In genomic region chr17:44969144-44969780, GRCh38 we compare ENCODE assay signal across 12 cellular contexts. TPM values are rescaled to one million over a fixed set of nuclear protein-coding genes. Genes with fewer than 3 reads are reported as not detected.
DNase-seq lines count a peak whose midpoint lies in the region; ATAC-seq, FAIRE-seq and TF ChIP-seq lines count a peak whose summit lies in the region.
"Had no signal": no experiment of that assay in that cellular context is flagged by ENCODE, and none has a peak within 500 bp of the region (broad histone marks: within the 10 kb centered on the region; RNA-seq: fewer than 3 reads in every experiment).

No MANE protein-coding gene starts in this region.

- no TSS peak for BruUV-seq in HepG2 (replicated peaks; lab: Mats Ljungman, UMichigan)

- peak overlapping the region; percentile 99 for H3K4me2 ChIP-seq in HepG2 (ENCODE audit: low read depth, low read length)

- peaks cover 18% of the 10 kb centered on the region for H3K4me1 Mint-ChIP-seq in activated T-helper 17 cell treated with anti-CD3 and anti-CD28 coated beads, Interleukin-2, amount 50 U/mL, for 72 hours
- peaks cover 23% of the 10 kb centered on the region for H3K4me1 Mint-ChIP-seq in memory B cell

- H3K79me2 ChIP-seq in HepG2 (ENCODE audit: insufficient read depth, low read length), result no peaks in the 10 kb centered on the region

- TF ChIP-seq CTCF in HepG2 (CRISPR knock-in tag; IDR thresholded peaks at IDR 0.05) (no peak), right lobe of liver (IDR thresholded peaks at IDR 0.05) (no peak)

- no peaks in the 10 kb centered on the region for H3K9me3 Mint-ChIP-seq in activated T-helper 17 cell treated with anti-CD3 and anti-CD28 coated beads, Interleukin-2, amount 50 U/mL, for 72 hours
- no peaks in the 10 kb centered on the region for H3K9me3 Mint-ChIP-seq in memory B cell

- ATAC-seq in HepG2, result no peak
- ATAC-seq in right lobe of liver, result no peak
- ATAC-seq in activated T-helper 17 cell treated with anti-CD3 and anti-CD28 coated beads, Interleukin-2, amount 50 U/mL, for 72 hours (replicated peaks), result no peak
- no peak for ATAC-seq in memory B cell (ENCODE audit: low read depth)
- ATAC-seq in HG03139 (IDR thresholded peaks at IDR 0.05; ENCODE audit: unreplicated experiment), result no peak

- in situ Hi-C loops in HepG2 (cut with HindIII; ENCODE audit: extremely low pct_ligation_motif_present, low pct_unique_long_range_greater_than_20kb), result no loop called here

- FAIRE-seq in HepG2 (lab: Jason Lieb, UNC), result no peak

- POLR2A ChIA-PET in HepG2 (lab: Yijun Ruan, JAX), result interaction anchor here (0.7 to 1.7 kb wide), 2 partner anchors 11 to 179 kb away, joined by 3 to 10 read pairs; partner anchors contain the start of gene HEXIM1

- H4K20me1 ChIP-seq in HepG2 (ENCODE audit: insufficient read depth, low read length), result no peaks in the 10 kb centered on the region

- peak overlapping the region; percentile 65 for H3K27ac Mint-ChIP-seq in activated T-helper 17 cell treated with anti-CD3 and anti-CD28 coated beads, Interleukin-2, amount 50 U/mL, for 72 hours
- no peak overlapping the region for H3K27ac Mint-ChIP-seq in memory B cell

- H3K9me3 ChIP-seq in HepG2 (ENCODE audit: low read length) (no peaks in the 10 kb centered on the region), right lobe of liver (no peaks in the 10 kb centered on the region)
- H3K9me3 ChIP-seq: neutrophil had no signal

- H3K4me3 ChIP-seq in HepG2 (replicated peaks in 1 of 3; ENCODE audit: insufficient read depth in 1 of 3, low read depth in 2 of 3, low read length in 3 of 3) (peak overlapping the region in 1 of 3 experiments; percentile 83; a peak in 2 of 6 replicates), right lobe of liver (no peak overlapping the region)

- H2AFZ ChIP-seq in HepG2 (ENCODE audit: low read length), result no peak overlapping the region

- WGBS in HepG2 (ENCODE audit: low lambda C conversion rate), result 63% methylated on average over 19 of the region's 19 CpGs
- WGBS in right lobe of liver (ENCODE audit: insufficient coverage, low coverage, low lambda C conversion rate, missing lambda C conversion rate), result 62% methylated on average over 18 of the region's 19 CpGs

- H3K9ac ChIP-seq in HepG2 (ENCODE audit: insufficient read depth, low read depth, low read length), result no peak overlapping the region

- H3K4me3 Mint-ChIP-seq in activated T-helper 17 cell treated with anti-CD3 and anti-CD28 coated beads, Interleukin-2, amount 50 U/mL, for 72 hours, result peak overlapping the region; percentile 75
- peak overlapping the region; percentile 51 for H3K4me3 Mint-ChIP-seq in memory B cell

- no peak overlapping the region for H3K27ac ChIP-seq in HepG2 (ENCODE audit: extremely low read length, insufficient read depth, low read length)
- H3K27ac ChIP-seq in right lobe of liver, result no peak overlapping the region
- H3K27ac ChIP-seq: foreskin keratinocyte, neutrophil had no signal

- peaks cover 36% of the 10 kb centered on the region for H3K4me1 ChIP-seq in HepG2 (ENCODE audit: insufficient read depth, low read length)
- H3K4me1 ChIP-seq in right lobe of liver, result peaks cover 0 to 17% (median 0%) of the 10 kb centered on the region in 4 donors
- H3K4me1 ChIP-seq: foreskin keratinocyte had no signal

- no peak for TF ChIP-seq POLR2A in HepG2 (IDR thresholded peaks at IDR 0.05; ENCODE audit: insufficient read depth in 1 of 2, low read depth in 2 of 2, low read length in 2 of 2)
- TF ChIP-seq POLR2A in right lobe of liver (IDR thresholded peaks at IDR 0.05), result no peak

- CTCF ChIA-PET in HepG2 (lab: Yijun Ruan, JAX; ENCODE audit: low intra/inter-chr PET ratio, low total read pairs), result no interaction called here

- intact Hi-C loops in HepG2 (cut with micrococcal nuclease; ENCODE audit: unreplicated experiment), result no loop called here
- intact Hi-C loops in right lobe of liver (cut with DNase I), result no loop called here

- H3K36me3 ChIP-seq in HepG2 (replicated peaks in 1 of 2; ENCODE audit: control insufficient read depth in 1 of 2, insufficient read depth in 2 of 2, low read length in 2 of 2) (no peaks in the 10 kb centered on the region), right lobe of liver (no peaks in the 10 kb centered on the region)
- H3K36me3 ChIP-seq: neutrophil had no signal

- H3K27me3 ChIP-seq in HepG2 (ENCODE audit: control insufficient read depth in 1 of 2, insufficient read depth in 2 of 2, low read length in 2 of 2), result peaks cover 35 to 71% of the 10 kb centered on the region in 2 experiments
- peaks cover 0 to 26% of the 10 kb centered on the region in 2 donors for H3K27me3 ChIP-seq in right lobe of liver

- H3K36me3 Mint-ChIP-seq in activated T-helper 17 cell treated with anti-CD3 and anti-CD28 coated beads, Interleukin-2, amount 50 U/mL, for 72 hours (ENCODE audit: low read depth), result peaks cover 7% of the 10 kb centered on the region
- H3K36me3 Mint-ChIP-seq in memory B cell, result peaks cover 1% of the 10 kb centered on the region

- peaks cover 39% of the 10 kb centered on the region for H3K27me3 Mint-ChIP-seq in activated T-helper 17 cell treated with anti-CD3 and anti-CD28 coated beads, Interleukin-2, amount 50 U/mL, for 72 hours
- peaks cover 28% of the 10 kb centered on the region for H3K27me3 Mint-ChIP-seq in memory B cell

- TF ChIP-seq RAD21 in HepG2 (CRISPR knock-in tag; IDR thresholded peaks at IDR 0.05), result no peak

- DNase-seq in HepG2 (ENCODE audit: low spot score) (no peak), right lobe of liver (no peak), memory B cell (ENCODE audit: low spot score in 2 of 2) (no peak), NCI-H2029 treated with DMSO at 0.1 percent for 48 hours (lab: John Stamatoyannopoulos, UW) (no peak), globus pallidus (ENCODE audit: low spot score) (no peak)
- no peak for DNase-seq in stimulated activated CD4-positive, alpha-beta T cell treated with anti-CD3 and anti-CD28 coated beads, Interleukin-4, amount 100 ng/mL, for 4 hours
- DNase-seq: foreskin keratinocyte, KG1, NCI-H526 had no signal

- TF ChIP-seq EP300 in HepG2 (IDR thresholded peaks at IDR 0.05; ENCODE audit: low read depth in 2 of 2, low read length in 2 of 2) (no peak), HepG2 (CRISPR knock-in tag; IDR thresholded peaks at IDR 0.05; ENCODE audit: borderline replicate concordance) (no peak)

RNA-seq across cellular contexts. Expression of gene C1QL1, which starts 1.2 kb away (rescaled TPM):
- total RNA-seq in HepG2 (2016; rRNA removed; fragmentation: Illumina TruSeq; extraction: Trizol) (0.11 TPM in 1 of 2 replicates, not detected in the other), right lobe of liver (under 1 TPM in 4 of 6 experiments, not detected in 2; 0.31 to 0.62 (median 0.38) TPM)
- not detected in 2 replicates for total RNA-seq in HepG2 (2016; cell fraction: cytosol; rRNA removed; fragmentation: Illumina TruSeq; extraction: Trizol; ENCODE audit: low read depth)
- not detected in 2 replicates for total RNA-seq in HepG2 (2016; cell fraction: insoluble cytoplasmic fraction; rRNA removed; fragmentation: Illumina TruSeq; extraction: Trizol)
- 0.14 TPM in 1 of 2 replicates, not detected in the other for total RNA-seq in HepG2 (2016; cell fraction: membrane; rRNA removed; fragmentation: Illumina TruSeq; extraction: Trizol)
- total RNA-seq in HepG2 (2016; cell fraction: nucleus; rRNA removed; fragmentation: Illumina TruSeq; extraction: Trizol), result not detected in 2 replicates
- polyA plus RNA-seq in HepG2 (2011; rRNA removed), result 0.07 and 0.11 TPM in 2 replicates
- 0.10 and 0.20 TPM in 2 replicates for polyA plus RNA-seq in HepG2 (2011; cell fraction: cytosol; rRNA removed)
- 0.14 TPM in 1 of 2 replicates, not detected in the other for polyA plus RNA-seq in HepG2 (2011; cell fraction: nucleus; rRNA removed)
- 0.24 TPM in 1 of 2 replicates, not detected in the other for polyA plus RNA-seq in HepG2 (2012)
- 0.38 and 0.43 TPM in 2 replicates for polyA plus RNA-seq in HepG2 (2016; cell fraction: cytosol; fragmentation: Illumina TruSeq; extraction: Trizol; ENCODE audit: low read depth)
- not detected in 2 replicates for polyA plus RNA-seq in HepG2 (2016; cell fraction: insoluble cytoplasmic fraction; fragmentation: Illumina TruSeq; extraction: Trizol; ENCODE audit: low read depth)
- 0.15 and 0.29 TPM in 2 replicates for polyA plus RNA-seq in HepG2 (2016; cell fraction: membrane; fragmentation: Illumina TruSeq; extraction: Trizol; ENCODE audit: low read depth)
- not detected in 2 replicates for polyA plus RNA-seq in HepG2 (2016; cell fraction: nucleus; fragmentation: Illumina TruSeq; extraction: Trizol; ENCODE audit: insufficient read depth, low read depth)
- 1.1 TPM in 1 of 2 replicates, not detected in the other for polyA minus RNA-seq in HepG2 (2011; rRNA and poly(A)+ RNA removed; ENCODE audit: low replicate concordance)
- polyA minus RNA-seq in HepG2 (2011; cell fraction: cytosol; rRNA and poly(A)+ RNA removed), result not detected in 2 replicates
- polyA minus RNA-seq in HepG2 (2011; cell fraction: nucleus; rRNA and poly(A)+ RNA removed), result not detected in 2 replicates
- under 1 TPM; 0.32 to 0.34 TPM for total RNA-seq in activated T-helper 17 cell treated with anti-CD3 and anti-CD28 coated beads, Interleukin-2, amount 50 U/mL, for 72 hours

RNA-seq across cellular contexts. Expression of gene KIF18B, which starts 21.7 kb away (rescaled TPM):
- 14.5 and 15.3 TPM in 2 replicates for total RNA-seq in HepG2 (2016; rRNA removed; fragmentation: Illumina TruSeq; extraction: Trizol)
- 9.5 and 10.9 TPM in 2 replicates for total RNA-seq in HepG2 (2016; cell fraction: cytosol; rRNA removed; fragmentation: Illumina TruSeq; extraction: Trizol; ENCODE audit: low read depth)
- 10.5 and 15.3 TPM in 2 replicates for total RNA-seq in HepG2 (2016; cell fraction: insoluble cytoplasmic fraction; rRNA removed; fragmentation: Illumina TruSeq; extraction: Trizol)
- total RNA-seq in HepG2 (2016; cell fraction: membrane; rRNA removed; fragmentation: Illumina TruSeq; extraction: Trizol), result 11.6 and 11.8 TPM in 2 replicates
- 16.1 and 18.1 TPM in 2 replicates for total RNA-seq in HepG2 (2016; cell fraction: nucleus; rRNA removed; fragmentation: Illumina TruSeq; extraction: Trizol)
- 13.2 and 15.2 TPM in 2 replicates for polyA plus RNA-seq in HepG2 (2011; rRNA removed)
- 3.7 and 7.3 TPM in 2 replicates for polyA plus RNA-seq in HepG2 (2011; cell fraction: cytosol; rRNA removed)
- polyA plus RNA-seq in HepG2 (2011; cell fraction: nucleus; rRNA removed), result 33.4 and 44.5 TPM in 2 replicates
- polyA plus RNA-seq in HepG2 (2012), result 4.1 and 7.4 TPM in 2 replicates
- 1.2 and 1.7 TPM in 2 replicates for polyA plus RNA-seq in HepG2 (2016; cell fraction: cytosol; fragmentation: Illumina TruSeq; extraction: Trizol; ENCODE audit: low read depth)
- polyA plus RNA-seq in HepG2 (2016; cell fraction: insoluble cytoplasmic fraction; fragmentation: Illumina TruSeq; extraction: Trizol; ENCODE audit: low read depth), result 11.3 and 16.8 TPM in 2 replicates
- polyA plus RNA-seq in HepG2 (2016; cell fraction: membrane; fragmentation: Illumina TruSeq; extraction: Trizol; ENCODE audit: low read depth), result 3.7 and 5.4 TPM in 2 replicates
- polyA plus RNA-seq in HepG2 (2016; cell fraction: nucleus; fragmentation: Illumina TruSeq; extraction: Trizol; ENCODE audit: insufficient read depth, low read depth), result 81.4 and 94.7 TPM in 2 replicates
- 25.0 and 60.4 TPM in 2 replicates for polyA minus RNA-seq in HepG2 (2011; rRNA and poly(A)+ RNA removed; ENCODE audit: low replicate concordance)
- polyA minus RNA-seq in HepG2 (2011; cell fraction: cytosol; rRNA and poly(A)+ RNA removed), result 8.2 and 9.4 TPM in 2 replicates
- polyA minus RNA-seq in HepG2 (2011; cell fraction: nucleus; rRNA and poly(A)+ RNA removed), result 12.9 and 15.5 TPM in 2 replicates
- under 1 TPM; 0.20 to 0.99 (median 0.35) TPM for total RNA-seq in right lobe of liver
- 10 to 100 TPM; 37.7 to 51.5 TPM for total RNA-seq in activated T-helper 17 cell treated with anti-CD3 and anti-CD28 coated beads, Interleukin-2, amount 50 U/mL, for 72 hours

RNA-seq across cellular contexts. Expression of gene GFAP, which starts 54.0 kb away (rescaled TPM):
- total RNA-seq in HepG2 (2016; rRNA removed; fragmentation: Illumina TruSeq; extraction: Trizol) (0.11 and 0.35 TPM in 2 replicates), right lobe of liver (under 1 TPM; 0.18 to 0.50 (median 0.27) TPM)
- total RNA-seq in HepG2 (2016; cell fraction: cytosol; rRNA removed; fragmentation: Illumina TruSeq; extraction: Trizol; ENCODE audit: low read depth), result 0.20 TPM in 1 of 2 replicates, not detected in the other
- 0.50 TPM in 1 of 2 replicates, not detected in the other for total RNA-seq in HepG2 (2016; cell fraction: insoluble cytoplasmic fraction; rRNA removed; fragmentation: Illumina TruSeq; extraction: Trizol)
- 0.10 and 0.22 TPM in 2 replicates for total RNA-seq in HepG2 (2016; cell fraction: membrane; rRNA removed; fragmentation: Illumina TruSeq; extraction: Trizol)
- total RNA-seq in HepG2 (2016; cell fraction: nucleus; rRNA removed; fragmentation: Illumina TruSeq; extraction: Trizol), result 0.63 TPM in 1 of 2 replicates, not detected in the other
- 0.16 and 0.29 TPM in 2 replicates for polyA plus RNA-seq in HepG2 (2011; rRNA removed)
- 0.08 and 0.24 TPM in 2 replicates for polyA plus RNA-seq in HepG2 (2011; cell fraction: cytosol; rRNA removed)
- polyA plus RNA-seq in HepG2 (2011; cell fraction: nucleus; rRNA removed), result 0.24 and 0.99 TPM in 2 replicates
- 0.13 TPM in 1 of 2 replicates, not detected in the other for polyA plus RNA-seq in HepG2 (2012)
- polyA plus RNA-seq in HepG2 (2016; cell fraction: cytosol; fragmentation: Illumina TruSeq; extraction: Trizol; ENCODE audit: low read depth), result 0.18 TPM in 1 of 2 replicates, not detected in the other
- 0.39 TPM in 1 of 2 replicates, not detected in the other for polyA plus RNA-seq in HepG2 (2016; cell fraction: insoluble cytoplasmic fraction; fragmentation: Illumina TruSeq; extraction: Trizol; ENCODE audit: low read depth)
- polyA plus RNA-seq in HepG2 (2016; cell fraction: membrane; fragmentation: Illumina TruSeq; extraction: Trizol; ENCODE audit: low read depth), result 0.11 and 0.38 TPM in 2 replicates
- not detected in 2 replicates for polyA plus RNA-seq in HepG2 (2016; cell fraction: nucleus; fragmentation: Illumina TruSeq; extraction: Trizol; ENCODE audit: insufficient read depth, low read depth)
- 0.78 TPM in 1 of 2 replicates, not detected in the other for polyA minus RNA-seq in HepG2 (2011; rRNA and poly(A)+ RNA removed; ENCODE audit: low replicate concordance)
- not detected in 2 replicates for polyA minus RNA-seq in HepG2 (2011; cell fraction: cytosol; rRNA and poly(A)+ RNA removed)
- polyA minus RNA-seq in HepG2 (2011; cell fraction: nucleus; rRNA and poly(A)+ RNA removed), result not detected in 2 replicates
- total RNA-seq in activated T-helper 17 cell treated with anti-CD3 and anti-CD28 coated beads, Interleukin-2, amount 50 U/mL, for 72 hours, result not detected

Comparison
In these comparisons a context has a peak if more than half of its experiments do, and no peak if none do; other contexts are left out.
1. RNA of gene KIF18B, which starts 21.7 kb away (total RNA-seq): 37.7 to 51.5 TPM in activated T-helper 17 cell treated with anti-CD3 and anti-CD28 coated beads, Interleukin-2, amount 50 U/mL, for 72 hours and 9.5 to 18.1 TPM in HepG2; 0.20 to 0.99 TPM in right lobe of liver; every median in the first group is over 4 times any median in the second.